3 cellular contexts compared by ENCODE assay signal in the genomic region with DNA sequence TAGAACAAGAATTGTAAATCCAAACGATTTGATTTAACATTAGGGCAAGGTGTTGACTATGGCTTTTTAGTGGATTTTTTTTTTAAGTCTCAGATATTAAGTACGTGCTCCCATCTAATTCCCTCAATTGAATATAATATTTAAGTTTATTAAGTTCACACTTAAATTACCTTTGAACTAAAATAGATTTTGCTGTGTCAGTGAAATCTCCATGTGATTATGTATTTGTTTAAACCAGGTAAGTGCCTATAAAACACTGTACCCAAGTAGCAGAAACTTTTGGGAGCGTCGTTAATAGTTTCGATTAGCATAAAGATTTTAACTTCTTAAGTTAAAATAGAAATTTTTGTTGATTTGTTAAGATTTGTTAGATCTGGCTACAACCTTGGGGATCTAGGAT.
TF ChIP-seq lines count a peak whose summit lies in the region.

No MANE protein-coding gene starts in this region.

TF ChIP-seq in A549, 52 proteins besides CTCF, POLR2A, EP300 and RAD21:
- TF ChIP-seq, protein P1, sequence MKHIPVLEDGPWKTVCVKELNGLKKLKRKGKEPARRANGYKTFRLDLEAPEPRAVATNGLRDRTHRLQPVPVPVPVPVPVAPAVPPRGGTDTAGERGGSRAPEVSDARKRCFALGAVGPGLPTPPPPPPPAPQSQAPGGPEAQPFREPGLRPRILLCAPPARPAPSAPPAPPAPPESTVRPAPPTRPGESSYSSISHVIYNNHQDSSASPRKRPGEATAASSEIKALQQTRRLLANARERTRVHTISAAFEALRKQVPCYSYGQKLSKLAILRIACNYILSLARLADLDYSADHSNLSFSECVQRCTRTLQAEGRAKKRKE (CRISPR knock-in tag; IDR thresholded peaks at IDR 0.05; ENCODE audit: low read depth), result no peak
- peak; percentile 57 for TF ChIP-seq MAFK (IDR thresholded peaks at IDR 0.05; ENCODE audit: partially characterized antibody)

TF ChIP-seq in HCT116, 20 proteins besides CTCF, POLR2A, EP300 and RAD21:
- TF ChIP-seq SRF (IDR thresholded peaks at IDR 0.05; ENCODE audit: low read depth) (no peak), CEBPB (IDR thresholded peaks at IDR 0.05; ENCODE audit: low read depth) (no peak), EZH2 (IDR thresholded peaks at IDR 0.05) (no peak), EGR1 (IDR thresholded peaks at IDR 0.05; ENCODE audit: low read depth) (no peak), ZFX (IDR thresholded peaks at IDR 0.05) (no peak), SIN3A (IDR thresholded peaks at IDR 0.05; ENCODE audit: low read depth) (no peak), TCF7L2 (IDR thresholded peaks at IDR 0.05; ENCODE audit: borderline replicate concordance, extremely low read depth, insufficient read depth, insufficient read length) (no peak), FOSL1 (IDR thresholded peaks at IDR 0.05; ENCODE audit: low read depth) (no peak), JUND (IDR thresholded peaks at IDR 0.05) (no peak), POLR2AphosphoS5 (IDR thresholded peaks at IDR 0.05; ENCODE audit: low read depth, low read length) (no peak), EZH2phosphoT487 (IDR thresholded peaks at IDR 0.05; ENCODE audit: borderline replicate concordance) (no peak)
- TF ChIP-seq, protein P2, sequence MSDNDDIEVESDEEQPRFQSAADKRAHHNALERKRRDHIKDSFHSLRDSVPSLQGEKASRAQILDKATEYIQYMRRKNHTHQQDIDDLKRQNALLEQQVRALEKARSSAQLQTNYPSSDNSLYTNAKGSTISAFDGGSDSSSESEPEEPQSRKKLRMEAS (IDR thresholded peaks at IDR 0.05), result no peak
- TF ChIP-seq, protein P3, sequence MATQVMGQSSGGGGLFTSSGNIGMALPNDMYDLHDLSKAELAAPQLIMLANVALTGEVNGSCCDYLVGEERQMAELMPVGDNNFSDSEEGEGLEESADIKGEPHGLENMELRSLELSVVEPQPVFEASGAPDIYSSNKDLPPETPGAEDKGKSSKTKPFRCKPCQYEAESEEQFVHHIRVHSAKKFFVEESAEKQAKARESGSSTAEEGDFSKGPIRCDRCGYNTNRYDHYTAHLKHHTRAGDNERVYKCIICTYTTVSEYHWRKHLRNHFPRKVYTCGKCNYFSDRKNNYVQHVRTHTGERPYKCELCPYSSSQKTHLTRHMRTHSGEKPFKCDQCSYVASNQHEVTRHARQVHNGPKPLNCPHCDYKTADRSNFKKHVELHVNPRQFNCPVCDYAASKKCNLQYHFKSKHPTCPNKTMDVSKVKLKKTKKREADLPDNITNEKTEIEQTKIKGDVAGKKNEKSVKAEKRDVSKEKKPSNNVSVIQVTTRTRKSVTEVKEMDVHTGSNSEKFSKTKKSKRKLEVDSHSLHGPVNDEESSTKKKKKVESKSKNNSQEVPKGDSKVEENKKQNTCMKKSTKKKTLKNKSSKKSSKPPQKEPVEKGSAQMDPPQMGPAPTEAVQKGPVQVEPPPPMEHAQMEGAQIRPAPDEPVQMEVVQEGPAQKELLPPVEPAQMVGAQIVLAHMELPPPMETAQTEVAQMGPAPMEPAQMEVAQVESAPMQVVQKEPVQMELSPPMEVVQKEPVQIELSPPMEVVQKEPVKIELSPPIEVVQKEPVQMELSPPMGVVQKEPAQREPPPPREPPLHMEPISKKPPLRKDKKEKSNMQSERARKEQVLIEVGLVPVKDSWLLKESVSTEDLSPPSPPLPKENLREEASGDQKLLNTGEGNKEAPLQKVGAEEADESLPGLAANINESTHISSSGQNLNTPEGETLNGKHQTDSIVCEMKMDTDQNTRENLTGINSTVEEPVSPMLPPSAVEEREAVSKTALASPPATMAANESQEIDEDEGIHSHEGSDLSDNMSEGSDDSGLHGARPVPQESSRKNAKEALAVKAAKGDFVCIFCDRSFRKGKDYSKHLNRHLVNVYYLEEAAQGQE (IDR thresholded peaks at IDR 0.05; ENCODE audit: low read depth), result no peak
- TF ChIP-seq, protein P4, sequence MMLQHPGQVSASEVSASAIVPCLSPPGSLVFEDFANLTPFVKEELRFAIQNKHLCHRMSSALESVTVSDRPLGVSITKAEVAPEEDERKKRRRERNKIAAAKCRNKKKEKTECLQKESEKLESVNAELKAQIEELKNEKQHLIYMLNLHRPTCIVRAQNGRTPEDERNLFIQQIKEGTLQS (IDR thresholded peaks at IDR 0.05), result no peak

TF ChIP-seq in GM12878, 131 proteins besides CTCF, POLR2A, EP300 and RAD21:
- TF ChIP-seq, protein P5, sequence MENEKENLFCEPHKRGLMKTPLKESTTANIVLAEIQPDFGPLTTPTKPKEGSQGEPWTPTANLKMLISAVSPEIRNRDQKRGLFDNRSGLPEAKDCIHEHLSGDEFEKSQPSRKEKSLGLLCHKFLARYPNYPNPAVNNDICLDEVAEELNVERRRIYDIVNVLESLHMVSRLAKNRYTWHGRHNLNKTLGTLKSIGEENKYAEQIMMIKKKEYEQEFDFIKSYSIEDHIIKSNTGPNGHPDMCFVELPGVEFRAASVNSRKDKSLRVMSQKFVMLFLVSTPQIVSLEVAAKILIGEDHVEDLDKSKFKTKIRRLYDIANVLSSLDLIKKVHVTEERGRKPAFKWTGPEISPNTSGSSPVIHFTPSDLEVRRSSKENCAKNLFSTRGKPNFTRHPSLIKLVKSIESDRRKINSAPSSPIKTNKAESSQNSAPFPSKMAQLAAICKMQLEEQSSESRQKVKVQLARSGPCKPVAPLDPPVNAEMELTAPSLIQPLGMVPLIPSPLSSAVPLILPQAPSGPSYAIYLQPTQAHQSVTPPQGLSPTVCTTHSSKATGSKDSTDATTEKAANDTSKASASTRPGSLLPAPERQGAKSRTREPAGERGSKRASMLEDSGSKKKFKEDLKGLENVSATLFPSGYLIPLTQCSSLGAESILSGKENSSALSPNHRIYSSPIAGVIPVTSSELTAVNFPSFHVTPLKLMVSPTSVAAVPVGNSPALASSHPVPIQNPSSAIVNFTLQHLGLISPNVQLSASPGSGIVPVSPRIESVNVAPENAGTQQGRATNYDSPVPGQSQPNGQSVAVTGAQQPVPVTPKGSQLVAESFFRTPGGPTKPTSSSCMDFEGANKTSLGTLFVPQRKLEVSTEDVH (IDR thresholded peaks at IDR 0.05; ENCODE audit: low read depth, partially characterized antibody), result no peak
- TF ChIP-seq CBX5 (IDR thresholded peaks at IDR 0.05; ENCODE audit: low read depth), result no peak
- TF ChIP-seq BCL11A (IDR thresholded peaks at IDR 0.05; ENCODE audit: low read depth, low read length), result no peak
- TF ChIP-seq IKZF2 (IDR thresholded peaks at IDR 0.05), result no peak
- TF ChIP-seq, protein P6, sequence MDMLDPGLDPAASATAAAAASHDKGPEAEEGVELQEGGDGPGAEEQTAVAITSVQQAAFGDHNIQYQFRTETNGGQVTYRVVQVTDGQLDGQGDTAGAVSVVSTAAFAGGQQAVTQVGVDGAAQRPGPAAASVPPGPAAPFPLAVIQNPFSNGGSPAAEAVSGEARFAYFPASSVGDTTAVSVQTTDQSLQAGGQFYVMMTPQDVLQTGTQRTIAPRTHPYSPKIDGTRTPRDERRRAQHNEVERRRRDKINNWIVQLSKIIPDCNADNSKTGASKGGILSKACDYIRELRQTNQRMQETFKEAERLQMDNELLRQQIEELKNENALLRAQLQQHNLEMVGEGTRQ (IDR thresholded peaks at IDR 0.05; ENCODE audit: borderline replicate concordance, low read depth, low read length), result no peak
- TF ChIP-seq RELA (IDR thresholded peaks at IDR 0.05; ENCODE audit: borderline replicate concordance, partially characterized antibody), result no peak
- TF ChIP-seq MEF2B (IDR thresholded peaks at IDR 0.05; ENCODE audit: partially characterized antibody, poor library complexity, severe bottlenecking), result no peak
